Comparison of ENCODE assay signal across 8 cellular contexts in genomic region chr1:33255347-33256311, GRCh38.
DNase-seq lines count a peak whose midpoint lies in the region; ATAC-seq lines count a peak whose summit lies in the region.

No MANE protein-coding gene starts in this region.

- peak overlapping the region; percentile 88 for H3K27ac ChIP-seq in cingulate gyrus (ENCODE audit: low read depth, low read length)

- peak; percentile 30 for ATAC-seq in GM19351 (IDR thresholded peaks at IDR 0.05; ENCODE audit: unreplicated experiment)
- ATAC-seq in activated CD4-positive, CD25-positive, alpha-beta regulatory T cell treated with anti-CD3 and anti-CD28 coated beads, Interleukin-2, amount 50 U/mL, for 24 hours = peak; percentile 44 to 49

- DNase-seq in AML-193 (lab: John Stamatoyannopoulos, UW) = peak; percentile 57 to 59
- DNase-seq in NCI-H2029 treated with DMSO at 0.1 percent for 48 hours (lab: John Stamatoyannopoulos, UW) = peak; percentile 27
- peak; percentile 82 for DNase-seq in kidney tubule cell (ENCODE audit: low spot score)
- peak; percentile 74 for DNase-seq in stimulated activated CD4-positive, alpha-beta T cell treated with anti-CD3 and anti-CD28 coated beads, Interleukin-15, amount 100 ng/mL, for 24 hours
- no peak for DNase-seq in NCI-H446 (lab: John Stamatoyannopoulos, UW)

Comparison
In these comparisons a context has a peak if more than half of its experiments do, and no peak if none do; other contexts are left out.
1. DNase-seq: peak in AML-193 (2 of 2), NCI-H2029 treated with DMSO at 0.1 percent for 48 hours (single experiment), kidney tubule cell (single experiment) and stimulated activated CD4-positive, alpha-beta T cell treated with anti-CD3 and anti-CD28 coated beads, Interleukin-15, amount 100 ng/mL, for 24 hours (single experiment); none in NCI-H446 (0 of 2).